13 cellular contexts compared by ENCODE assay signal in genomic region chr7:19772323-19772722, GRCh38. TPM values are rescaled to one million over a fixed set of nuclear protein-coding genes. Genes with fewer than 3 reads are reported as not detected.
DNase-seq lines count a peak whose midpoint lies in the region; ATAC-seq and TF ChIP-seq lines count a peak whose summit lies in the region.
"Had no signal": no experiment of that assay in that cellular context is flagged by ENCODE, and none has a peak within 500 bp of the region (broad histone marks: within the 10 kb centered on the region; RNA-seq: fewer than 3 reads in every experiment).

No MANE protein-coding gene starts in this region.

- no peaks in the 10 kb centered on the region for H3K9me3 Mint-ChIP-seq in stimulated activated effector memory CD8-positive, alpha-beta T cell treated with anti-CD3 and anti-CD28 coated beads, Interleukin-12 subunit alpha, Interleukin-12 subunit beta, amount 100 ng/mL, for 72 hours
- H3K9me3 Mint-ChIP-seq: activated B cell treated with CpG ODN at 0.5 μM for 24 hours had no signal

- DNase-seq in NCI-H510A treated with DMSO at 0.1 percent for 48 hours (lab: John Stamatoyannopoulos, UW) (peak; percentile 35), NCI-H510A (lab: John Stamatoyannopoulos, UW) (no peak), SK-N-SH (peak; percentile 7), GF-D8 (lab: John Stamatoyannopoulos, UW) (no peak)
- DNase-seq in stimulated activated effector memory CD8-positive, alpha-beta T cell treated with anti-CD3 and anti-CD28 coated beads, Interleukin-12 subunit alpha, Interleukin-12 subunit beta, amount 100 ng/mL, for 72 hours (ENCODE audit: low spot score in 2 of 2), result no peak
- no peak for DNase-seq in activated effector memory CD4-positive, alpha-beta T cell treated with anti-CD3 and anti-CD28 coated beads, Interleukin-2, amount 50 U/mL, for 16 hours
- DNase-seq: activated B cell treated with CpG ODN at 0.5 μM for 24 hours; activated effector memory CD4-positive, alpha-beta T cell treated with Interleukin-2 at 50 U/mL for 16 hours; cortex of kidney; NCI-H1436 had no signal

- no peak for TF ChIP-seq CTCF in SK-N-SH (IDR thresholded peaks at IDR 0.05)

- no peak overlapping the region for H3K4me2 ChIP-seq in SK-N-SH

- H3K27me3 ChIP-seq in SK-N-SH (ENCODE audit: insufficient read depth), result peaks cover 16% of the 10 kb centered on the region; the same call in 1 of the 2 replicates

- no peaks in the 10 kb centered on the region for H3K9me3 ChIP-seq in SK-N-SH

- no peak overlapping the region for H3K9ac ChIP-seq in SK-N-SH

- no peak for TF ChIP-seq EP300 in SK-N-SH (IDR thresholded peaks at IDR 0.05; ENCODE audit: borderline replicate concordance in 1 of 2, low read depth in 1 of 2, low read length in 1 of 2)

- TF ChIP-seq RAD21 in SK-N-SH (IDR thresholded peaks at IDR 0.05; ENCODE audit: low read length), result no peak

- no peak overlapping the region for H2AFZ ChIP-seq in SK-N-SH (ENCODE audit: low read depth)

- peak; percentile 28 for ATAC-seq in stimulated activated effector memory CD8-positive, alpha-beta T cell treated with anti-CD3 and anti-CD28 coated beads, Interleukin-12 subunit alpha, Interleukin-12 subunit beta, amount 100 ng/mL, for 72 hours
- ATAC-seq in GM21381 (IDR thresholded peaks at IDR 0.05; ENCODE audit: unreplicated experiment), result no peak

- CTCF ChIA-PET in SK-N-SH (lab: Yijun Ruan, JAX), result interaction anchor here (0.9 to 1.8 kb wide), 8 partner anchors 11 to 827 kb away, joined by 3 to 14 read pairs (median 4); no protein-coding TSS in a partner anchor

- H3K4me1 ChIP-seq in SK-N-SH (ENCODE audit: control insufficient read depth in 1 of 2, insufficient read depth in 2 of 2, low read depth in 1 of 2, low read length in 1 of 2), result no peaks in the 10 kb centered on the region; a peak in 2 of 4 replicates

- peaks cover 17% of the 10 kb centered on the region for H3K4me1 Mint-ChIP-seq in stimulated activated effector memory CD8-positive, alpha-beta T cell treated with anti-CD3 and anti-CD28 coated beads, Interleukin-12 subunit alpha, Interleukin-12 subunit beta, amount 100 ng/mL, for 72 hours

- H3F3A ChIP-seq in SK-N-SH (replicated peaks; ENCODE audit: insufficient read depth), result no peaks in the 10 kb centered on the region

- no peaks in the 10 kb centered on the region for H3K36me3 Mint-ChIP-seq in stimulated activated effector memory CD8-positive, alpha-beta T cell treated with anti-CD3 and anti-CD28 coated beads, Interleukin-12 subunit alpha, Interleukin-12 subunit beta, amount 100 ng/mL, for 72 hours

- H3K79me2 ChIP-seq in SK-N-SH (ENCODE audit: insufficient read depth), result no peaks in the 10 kb centered on the region

- H3K27ac Mint-ChIP-seq in stimulated activated effector memory CD8-positive, alpha-beta T cell treated with anti-CD3 and anti-CD28 coated beads, Interleukin-12 subunit alpha, Interleukin-12 subunit beta, amount 100 ng/mL, for 72 hours, result no peak overlapping the region
- H3K27ac Mint-ChIP-seq: activated B cell treated with CpG ODN at 0.5 μM for 24 hours had no signal

- no peak overlapping the region for H3K4me3 ChIP-seq in SK-N-SH (ENCODE audit: low read depth in 2 of 2, low read length in 1 of 2)
- H3K4me3 ChIP-seq in iPS-11a (ENCODE audit: low read depth, low read length), result peak overlapping the region; percentile 55

- no peaks in the 10 kb centered on the region for H4K20me1 ChIP-seq in SK-N-SH (ENCODE audit: insufficient read depth)

- H3K36me3 ChIP-seq in SK-N-SH (replicated peaks in 1 of 2; ENCODE audit: control insufficient read depth in 1 of 2, insufficient read depth in 2 of 2, low read length in 1 of 2), result no peaks in the 10 kb centered on the region

- no peak overlapping the region for H3K4me3 Mint-ChIP-seq in stimulated activated effector memory CD8-positive, alpha-beta T cell treated with anti-CD3 and anti-CD28 coated beads, Interleukin-12 subunit alpha, Interleukin-12 subunit beta, amount 100 ng/mL, for 72 hours

- no peak overlapping the region for H3K27ac ChIP-seq in SK-N-SH (ENCODE audit: low read depth in 2 of 2, low read length in 1 of 2)

- no peaks in the 10 kb centered on the region for H3K9me2 ChIP-seq in SK-N-SH

- POLR2A ChIA-PET in SK-N-SH (lab: Yijun Ruan, JAX), result no interaction called here

- WGBS in SK-N-SH (ENCODE audit: low lambda C conversion rate), result 11% methylated on average over 17 of the region's 17 CpGs

TF ChIP-seq in SK-N-SH, 30 proteins besides CTCF, POLR2A, EP300 and RAD21:
- TF ChIP-seq TCF12 (IDR thresholded peaks at IDR 0.05) (no peak), NFIC (IDR thresholded peaks at IDR 0.05; ENCODE audit: borderline replicate concordance) (no peak), GATA2 (CRISPR knock-in tag; IDR thresholded peaks at IDR 0.05) (no peak), MEF2A (IDR thresholded peaks at IDR 0.05; ENCODE audit: borderline replicate concordance, low read depth) (no peak), RCOR1 (IDR thresholded peaks at IDR 0.05; ENCODE audit: low read length) (no peak), IRF3 (IDR thresholded peaks at IDR 0.05; ENCODE audit: low read depth, low read length) (no peak), TEAD4 (IDR thresholded peaks at IDR 0.05; ENCODE audit: borderline replicate concordance, insufficient read depth) (no peak), SMC3 (IDR thresholded peaks at IDR 0.05; ENCODE audit: low read depth, low read length) (no peak), POLR2AphosphoS5 (IDR thresholded peaks at IDR 0.05; ENCODE audit: low read depth, low read length) (no peak), ELF1 (IDR thresholded peaks at IDR 0.05) (no peak), FOSL2 (IDR thresholded peaks at IDR 0.05; ENCODE audit: borderline replicate concordance, low read depth) (no peak)

RNA-seq across cellular contexts. Expression of gene TMEM196, which starts 1.1 kb away (rescaled TPM):
- not detected in 2 replicates for polyA plus RNA-seq in SK-N-SH (2012; rRNA removed)
- polyA plus RNA-seq in SK-N-SH (2012; cell fraction: cytosol; rRNA removed), result not detected in 2 replicates
- not detected in 2 replicates for polyA plus RNA-seq in SK-N-SH (2012; cell fraction: nucleus; rRNA removed)
- polyA plus RNA-seq: AG04450 had no signal

Comparison
In these comparisons a context has a peak if more than half of its experiments do, and no peak if none do; other contexts are left out.
1. DNase-seq: peak in NCI-H510A treated with DMSO at 0.1 percent for 48 hours (single experiment) and SK-N-SH (single experiment); none in NCI-H510A (single experiment), stimulated activated effector memory CD8-positive, alpha-beta T cell treated with anti-CD3 and anti-CD28 coated beads, Interleukin-12 subunit alpha, Interleukin-12 subunit beta, amount 100 ng/mL, for 72 hours (0 of 2), GF-D8 (single experiment) and activated effector memory CD4-positive, alpha-beta T cell treated with anti-CD3 and anti-CD28 coated beads, Interleukin-2, amount 50 U/mL, for 16 hours (single experiment).